25 cellular contexts compared by ENCODE assay signal in the genomic region with DNA sequence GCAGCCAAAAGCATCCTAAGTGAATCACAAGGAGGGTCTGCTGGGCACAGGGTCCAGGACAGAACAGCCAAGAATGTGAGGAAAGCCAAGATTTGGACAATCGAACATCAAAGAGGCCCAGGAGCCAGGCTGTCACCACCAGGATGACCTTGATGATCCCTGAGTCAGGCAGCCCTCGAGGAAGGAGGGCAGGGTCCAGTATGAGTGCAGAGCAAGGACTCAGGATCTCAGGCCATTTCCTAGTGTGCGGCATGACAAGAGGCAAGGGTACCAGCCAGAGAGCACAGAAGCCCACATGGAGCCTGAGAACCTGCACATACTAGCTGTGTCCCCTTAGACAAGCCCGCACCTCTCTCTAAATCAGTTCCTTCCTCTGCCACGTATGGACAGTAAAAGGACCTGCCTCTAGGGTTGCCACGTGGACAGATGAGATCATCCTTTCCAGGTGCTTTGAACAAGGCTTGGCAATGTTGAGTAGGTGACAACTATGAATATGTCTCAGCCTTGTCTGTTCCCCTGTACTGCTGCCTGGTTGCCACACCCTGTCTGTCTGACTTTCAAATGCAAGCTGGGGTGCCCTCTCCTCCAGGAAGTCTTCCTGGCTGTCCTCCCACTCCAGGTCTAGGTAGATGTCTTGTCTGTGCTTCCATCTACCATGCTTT. TPM values are rescaled to one million over a fixed set of nuclear protein-coding genes. Genes with fewer than 3 reads are reported as not detected.
"Had no signal": no experiment of that assay in that cellular context is flagged by ENCODE, and none has a peak within 500 bp of the region (broad histone marks: within the 10 kb centered on the region; RNA-seq: fewer than 3 reads in every experiment).

No MANE protein-coding gene starts in this region.

- H3K4me1 ChIP-seq: SJSA1 had no signal

- H3K27me3 ChIP-seq: cardiac muscle cell, SJSA1 had no signal

- DNase-seq: activated CD4-positive, alpha-beta T cell treated with anti-CD3 and anti-CD28 coated beads for 48 hours; activated CD4-positive, alpha-beta T cell treated with anti-CD3 and anti-CD28 coated beads, Interleukin-2, amount 50 U/mL, for 4 hours; activated CD4-positive, CD25-positive, alpha-beta regulatory T cell treated with anti-CD3 and anti-CD28 coated beads, Interleukin-2, amount 50 U/mL, for 72 hours; activated CD8-positive, alpha-beta memory T cell treated with anti-CD3 and anti-CD28 coated beads, Interleukin-2, amount 10 ng/mL, durations not matched to agents 7 days and 5 days; activated CD8-positive, alpha-beta T cell treated with anti-CD3 and anti-CD28 coated beads, Interleukin-2, amount 10 ng/mL, durations not matched to agents 7 days and 5 days; activated effector memory CD4-positive, alpha-beta T cell treated with anti-CD3 and anti-CD28 coated beads, Interleukin-2, amount 50 U/mL, for 16 hours; activated naive CD4-positive, alpha-beta T cell treated with anti-CD3 and anti-CD28 coated beads for 36 hours; activated T-cell treated with anti-CD3 and anti-CD28 coated beads, Interleukin-2, amount 50 U/mL, for 4 hours; amygdala; Kasumi-1; NCI-H1092; NCI-H1417; NCI-H1930; NCI-H446; NCI-H524; SHP77; SW 1271; T-helper 17 cell; T-helper 9 cell had no signal

- ATAC-seq: activated CD8-positive, alpha-beta memory T cell treated with anti-CD3 and anti-CD28 coated beads, Interleukin-2, amount 10 ng/mL, durations not matched to agents 7 days and 5 days; activated CD8-positive, alpha-beta T cell treated with anti-CD3 and anti-CD28 coated beads, Interleukin-2, amount 10 ng/mL, durations not matched to agents 7 days and 5 days; activated T-cell treated with anti-CD3 and anti-CD28 coated beads, Interleukin-2, amount 50 U/mL, for 4 hours; SK-N-SH treated with all-trans-retinoic acid at 6 μM for 48 hours; T-helper 17 cell; WTC11 had no signal

- H3K27ac ChIP-seq: cardiac muscle cell, SJSA1 had no signal

- H3K36me3 ChIP-seq: cardiac muscle cell, SJSA1 had no signal

- H3K9me3 ChIP-seq: SJSA1 had no signal

- H3K4me3 ChIP-seq: cardiac muscle cell, SJSA1 had no signal

RNA-seq across cellular contexts. Expression of a gene that starts 32.2 kb away (rescaled TPM):
- total RNA-seq: activated CD8-positive, alpha-beta memory T cell treated with anti-CD3 and anti-CD28 coated beads, Interleukin-2, amount 10 ng/mL, durations not matched to agents 7 days and 5 days; activated CD8-positive, alpha-beta T cell treated with anti-CD3 and anti-CD28 coated beads, Interleukin-2, amount 10 ng/mL, durations not matched to agents 7 days and 5 days; activated naive CD4-positive, alpha-beta T cell treated with anti-CD3 and anti-CD28 coated beads for 36 hours; activated T-cell treated with anti-CD3 and anti-CD28 coated beads, Interleukin-2, amount 50 U/mL, for 4 hours; astrocyte; cardiac muscle cell; M059J; SJSA1; T-helper 17 cell; WTC11 had no signal
